ENCODE assay signal across 1 cellular context in the genomic region with DNA sequence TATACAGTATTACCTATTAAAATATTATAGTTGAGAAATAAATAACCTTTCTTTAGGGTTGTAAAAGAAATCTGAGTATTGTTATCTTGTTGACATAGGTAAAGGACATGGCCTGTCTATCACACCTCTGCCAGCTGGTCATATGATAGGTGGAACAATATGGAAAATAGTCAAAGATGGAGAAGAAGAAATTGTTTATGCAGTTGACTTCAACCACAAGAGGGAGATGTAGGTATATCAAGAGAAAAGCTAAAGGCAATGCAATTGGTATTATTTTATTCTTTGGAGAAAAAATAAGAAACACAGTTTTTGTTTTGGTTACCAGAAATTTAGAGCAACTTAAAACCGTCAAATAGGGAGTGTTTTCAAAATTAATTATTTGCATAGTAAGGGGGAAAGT.
TF ChIP-seq lines count a peak whose summit lies in the region.

No MANE protein-coding gene starts in this region.

TF ChIP-seq in HepG2, 621 proteins besides CTCF, POLR2A, EP300 and RAD21:
- no peak for TF ChIP-seq HES4 (CRISPR knock-in tag; IDR thresholded peaks at IDR 0.05; ENCODE audit: borderline replicate concordance)
- TF ChIP-seq STAG1 (CRISPR knock-in tag; IDR thresholded peaks at IDR 0.05): peak; percentile 45
- TF ChIP-seq CEBPZ (IDR thresholded peaks at IDR 0.05; ENCODE audit: low read length): no peak
- peak; percentile 35; the same call in 1 of the 2 replicates for TF ChIP-seq SMC3 (IDR thresholded peaks at IDR 0.05; ENCODE audit: low read length)
- TF ChIP-seq XRCC5 (optimal IDR thresholded peaks at IDR 0.05; ENCODE audit: low read length): no peak
